In genomic region chr19:13149628-13150186, GRCh38 we compare ENCODE assay signal across 9 cellular contexts. TPM values are rescaled to one million over a fixed set of nuclear protein-coding genes. Genes with fewer than 3 reads are reported as not detected.
DNase-seq lines count a peak whose midpoint lies in the region; ATAC-seq and TF ChIP-seq lines count a peak whose summit lies in the region.
"Had no signal": no experiment of that assay in that cellular context is flagged by ENCODE, and none has a peak within 500 bp of the region (broad histone marks: within the 10 kb centered on the region; RNA-seq: fewer than 3 reads in every experiment).

No MANE protein-coding gene starts in this region.

- peak overlapping the region; percentile 95 for H3K9ac ChIP-seq in BLaER1

- WGBS in spleen, 5 donors: 0 to 3% (median 1%) methylated on average over 17 to 46 of the region's 46 CpGs

- peaks cover 28 to 35% (median 28%) of the 10 kb centered on the region in 3 donors for H3K27me3 Mint-ChIP-seq in immature natural killer cell (ENCODE audit: low read depth in 3 of 3)

- peaks cover 3 to 14% (median 9%) of the 10 kb centered on the region in 3 donors for H3K36me3 Mint-ChIP-seq in immature natural killer cell

- H3K4me1 Mint-ChIP-seq in immature natural killer cell: peaks cover 35 to 42% of the 10 kb centered on the region in 2 donors

- peaks cover 18% of the 10 kb centered on the region for H4K20me1 ChIP-seq in BLaER1

- in situ Hi-C loops in astrocyte of the cerebellum (cut with HindIII; ENCODE audit: low sequenced_read_pairs): no loop called here

- H3K4me3 ChIP-seq in BLaER1: peak overlapping the region; percentile 100
- H3K4me3 ChIP-seq in astrocyte of the cerebellum (ENCODE audit: low read depth, low read length): peak overlapping the region; percentile 95
- H3K4me3 ChIP-seq in spleen: peak overlapping the region; percentile 86 to 99 (median 97)

- peak overlapping the region; percentile 93 to 99 (median 97) for H3K4me3 Mint-ChIP-seq in immature natural killer cell

- H3K9me3 ChIP-seq in BLaER1: no peaks in the 10 kb centered on the region
- no peaks in the 10 kb centered on the region for H3K9me3 ChIP-seq in spleen

- H3K36me3 ChIP-seq in BLaER1: peaks cover 18% of the 10 kb centered on the region
- peaks cover 0 to 20% (median 8%) of the 10 kb centered on the region in 6 donors for H3K36me3 ChIP-seq in spleen

- no peak for TF ChIP-seq CTCF in astrocyte of the cerebellum (IDR thresholded peaks at IDR 0.05; ENCODE audit: low read depth, low read length, missing control alignments)
- no peak for TF ChIP-seq CTCF in spleen (IDR thresholded peaks at IDR 0.05 in 8 of 11, conservative IDR thresholded peaks at IDR 0.05 in 3 of 11)

- peak overlapping the region; percentile 90 to 99 (median 98) for H3K27ac Mint-ChIP-seq in immature natural killer cell

- ATAC-seq in GM19395 (IDR thresholded peaks at IDR 0.05; ENCODE audit: unreplicated experiment) (peak; percentile 2), HG02571 (IDR thresholded peaks at IDR 0.05; ENCODE audit: unreplicated experiment) (no peak), GM21737 (IDR thresholded peaks at IDR 0.05; ENCODE audit: unreplicated experiment) (no peak)

- no peaks in the 10 kb centered on the region for H3K9me3 Mint-ChIP-seq in immature natural killer cell

- H3K4me1 ChIP-seq in BLaER1 (peaks cover 28% of the 10 kb centered on the region), spleen (peaks cover 10 to 60% (median 29%) of the 10 kb centered on the region in 6 donors)

- H3K27ac ChIP-seq in BLaER1: peak overlapping the region; percentile 95
- peak overlapping the region; percentile 94 to 100 (median 98) for H3K27ac ChIP-seq in spleen

- H3K4me2 ChIP-seq in BLaER1: peak overlapping the region; percentile 96

- no peak for TF ChIP-seq POLR2A in spleen (IDR thresholded peaks at IDR 0.05)

- DNase-seq in NCI-H69 (lab: John Stamatoyannopoulos, UW) (peak; percentile 81), astrocyte of the cerebellum (ENCODE audit: low read depth) (no peak), immature natural killer cell (no peak), spleen (peak; percentile 94)

- intact Hi-C loops in spleen (cut with DNase I; ENCODE audit: low total_unique reads): loop anchor here (5.0 kb wide), 2 partner anchors 47 to 113 kb away; partner anchors contain the start of gene LYL1

- H3K27me3 ChIP-seq in BLaER1: no peaks in the 10 kb centered on the region
- H3K27me3 ChIP-seq in spleen (replicated peaks in 1 of 7): no peaks in the 10 kb centered on the region

RNA-seq across cellular contexts. Expression of gene STX10, which starts 0.5 kb away (rescaled TPM):
- polyA plus RNA-seq in immature natural killer cell (10 to 100 TPM; 56.8 to 92.5 (median 66.0) TPM), spleen (10 to 100 TPM; 78.3 to 98.0 (median 93.7) TPM)
- total RNA-seq in spleen: 10 to 100 TPM; 43.8 to 89.5 (median 55.8) TPM

RNA-seq across cellular contexts. Expression of gene IER2, which starts 0.5 kb away (rescaled TPM):
- polyA plus RNA-seq in immature natural killer cell (100 to 1,000 TPM; 395 to 487 (median 487) TPM), spleen (10 to 100 TPM; 56.7 to 92.2 (median 76.6) TPM)
- total RNA-seq in spleen: 100 to 1,000 TPM in 4 of 7 donors, 10 to 100 TPM in 3; 59.7 to 131 (median 104) TPM

RNA-seq across cellular contexts. Expression of gene NACC1, which starts 31.6 kb away (rescaled TPM):
- polyA plus RNA-seq in immature natural killer cell (1 to 10 TPM in 2 of 3 donors, not detected in 1; 1.2 to 2.8 TPM), spleen (10 to 100 TPM in 1 of 3 donors, 1 to 10 TPM in 2; 5.5 to 32.8 (median 7.1) TPM)
- 10 to 100 TPM; 22.0 to 47.0 (median 37.7) TPM for total RNA-seq in spleen

RNA-seq across cellular contexts. Expression of gene TRMT1, which starts 33.2 kb away (rescaled TPM):
- polyA plus RNA-seq in immature natural killer cell (10 to 100 TPM; 13.2 to 16.5 (median 16.3) TPM), spleen (100 to 1,000 TPM in 2 of 3 donors, 10 to 100 TPM in 1; 76.2 to 109 (median 107) TPM)
- 10 to 100 TPM; 27.7 to 72.8 (median 37.5) TPM for total RNA-seq in spleen

RNA-seq across cellular contexts. Expression of gene LYL1, which starts 47.0 kb away (rescaled TPM):
- 1 to 10 TPM; 1.1 to 2.2 (median 2.1) TPM for polyA plus RNA-seq in immature natural killer cell
- total RNA-seq in spleen: 10 to 100 TPM; 35.5 to 69.4 (median 50.0) TPM
- 10 to 100 TPM; 63.7 to 86.9 (median 68.0) TPM for polyA plus RNA-seq in spleen
- total RNA-seq: SK-MEL-5 had no signal

Comparison
In these comparisons a context has a peak if more than half of its experiments do, and no peak if none do; other contexts are left out.
1. DNase-seq: peak in NCI-H69 (single experiment) and spleen (single experiment); none in astrocyte of the cerebellum (single experiment) and immature natural killer cell (0 of 3).
2. RNA of gene IER2, which starts 0.5 kb away (polyA plus RNA-seq): 395 to 487 TPM in immature natural killer cell; 56.7 to 92.2 TPM in spleen; every median in the first group is over 4 times any median in the second.
3. Peak in every context shown above with its lines, with median percentiles within 50 percentile points of each other: H3K4me3 ChIP-seq.